Comparison of ENCODE assay signal across 8 cellular contexts in genomic region chr10:5888843-5889623, GRCh38.
DNase-seq lines count a peak whose midpoint lies in the region; ATAC-seq and TF ChIP-seq lines count a peak whose summit lies in the region.

No MANE protein-coding gene starts in this region.

- no peak; the same call in 1 of the 2 replicates for TF ChIP-seq CTCF in C4-2B (conservative IDR thresholded peaks at IDR 0.05)
- TF ChIP-seq CTCF in cardiac fibroblast (IDR thresholded peaks at IDR 0.05; ENCODE audit: low read depth, low read length), result no peak

- H3K4me3 ChIP-seq in cardiac fibroblast (replicated peaks in 1 of 2; ENCODE audit: low read depth in 2 of 2, low read length in 2 of 2), result peak overlapping the region; percentile 75 to 78

- DNase-seq in T-helper 9 cell (peak; percentile 26), cardiac fibroblast (ENCODE audit: low read depth in 2 of 2) (peak in 1 of 2 donors; percentile 10), kidney tubule cell (ENCODE audit: low spot score) (peak; percentile 40), GOT3 (lab: John Stamatoyannopoulos, UW) (no peak)
- peak; percentile 26 for DNase-seq in stimulated activated CD4-positive, alpha-beta T cell treated with anti-CD3 and anti-CD28 coated beads, Interleukin-4, amount 100 ng/mL, for 24 hours

- peak overlapping the region; percentile 95 for H3K27ac ChIP-seq in C4-2B

- ATAC-seq in GM19397 (IDR thresholded peaks at IDR 0.05; ENCODE audit: unreplicated experiment) (peak; percentile 30), HG03565 (IDR thresholded peaks at IDR 0.05; ENCODE audit: unreplicated experiment) (peak; percentile 2)
